Comparison of ENCODE assay signal across 9 cellular contexts in genomic region chrY:19744381-19745378, GRCh38. TPM values are rescaled to one million over a fixed set of nuclear protein-coding genes. Genes with fewer than 3 reads are reported as not detected.
DNase-seq lines count a peak whose midpoint lies in the region; ATAC-seq and FAIRE-seq lines count a peak whose summit lies in the region.
"Had no signal": no experiment of that assay in that cellular context is flagged by ENCODE, and none has a peak within 500 bp of the region (broad histone marks: within the 10 kb centered on the region; RNA-seq: fewer than 3 reads in every experiment).

Gene KDM5D, minus strand, starts transcription at chrY:19744726. Its CDS starts 192 bp downstream, at chrY:19744534.

- no peak for FAIRE-seq in frontal cortex (lab: Jason Lieb, UNC)

- ATAC-seq in HG03521 (IDR thresholded peaks at IDR 0.05; ENCODE audit: unreplicated experiment) (peak; percentile 80), GM19351 (IDR thresholded peaks at IDR 0.05; ENCODE audit: unreplicated experiment) (no peak)

- DNase-seq in GM03348 (ENCODE audit: low spot score) (peak; percentile 47), frontal cortex (ENCODE audit: low spot score in 2 of 2) (no peak), NCI-H524 (lab: John Stamatoyannopoulos, UW) (no peak), SK-N-DZ (ENCODE audit: low spot score) (no peak)
- peak; percentile 76 for DNase-seq in activated CD4-positive, alpha-beta T cell treated with anti-CD3 and anti-CD28 coated beads for 48 hours
- DNase-seq in stimulated activated CD4-positive, alpha-beta T cell treated with anti-CD3 and anti-CD28 coated beads, Interleukin-15, amount 100 ng/mL, for 24 hours = peak; percentile 71
- DNase-seq: IMR-90 had no signal

RNA-seq across cellular contexts. Expression of gene KDM5D, which starts in this region (rescaled TPM):
- total RNA-seq in frontal cortex = 27.7 TPM
- not detected in 2 replicates for polyA plus RNA-seq in SK-N-DZ (2014; cell fraction: cytosol; rRNA removed)
- polyA plus RNA-seq in SK-N-DZ (2014; cell fraction: nucleus; rRNA removed) = not detected in 2 replicates
- total RNA-seq: IMR-90 had no signal
- polyA plus RNA-seq: IMR-90 had no signal

Comparison
In these comparisons a context has a peak if more than half of its experiments do, and no peak if none do; other contexts are left out.
1. DNase-seq: peak in GM03348 (single experiment), activated CD4-positive, alpha-beta T cell treated with anti-CD3 and anti-CD28 coated beads for 48 hours (single experiment) and stimulated activated CD4-positive, alpha-beta T cell treated with anti-CD3 and anti-CD28 coated beads, Interleukin-15, amount 100 ng/mL, for 24 hours (single experiment); none in frontal cortex (0 of 2), NCI-H524 (0 of 2) and SK-N-DZ (single experiment).